29 cellular contexts compared by ENCODE assay signal in the genomic region with DNA sequence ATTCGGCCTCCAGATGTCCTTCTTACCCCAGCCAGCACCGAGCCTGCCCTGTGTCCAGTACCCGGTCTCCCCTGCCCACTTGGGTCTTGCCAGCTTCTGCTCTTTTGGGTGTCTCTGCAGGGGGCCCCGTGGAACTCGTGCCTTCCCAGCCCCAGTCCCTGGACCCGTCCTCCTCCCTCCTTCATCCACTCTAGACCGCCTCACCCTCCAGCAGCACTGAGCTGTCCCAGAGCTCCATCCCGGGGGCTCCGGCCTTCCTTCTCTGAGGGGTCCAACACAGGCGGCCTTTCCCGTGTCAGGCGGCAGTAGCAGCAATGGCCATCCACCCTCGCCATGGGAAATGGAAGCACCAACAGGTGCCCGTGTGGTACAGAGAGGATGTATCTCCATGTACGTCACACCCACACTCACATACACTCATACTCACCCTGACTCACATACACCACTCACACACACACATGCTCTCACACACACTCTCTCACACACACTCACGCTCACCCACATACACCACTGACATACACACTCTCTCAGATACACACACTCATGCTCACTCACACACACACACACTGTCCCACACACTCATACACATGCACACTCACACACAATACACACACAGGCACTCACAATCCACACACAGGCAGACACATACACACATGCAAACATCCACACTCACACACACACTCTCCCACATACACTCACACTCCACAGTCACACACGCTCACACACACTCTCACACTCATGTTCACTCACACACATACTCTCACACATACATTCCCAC.
"Had no signal": no experiment of that assay in that cellular context is flagged by ENCODE, and none has a peak within 500 bp of the region (broad histone marks: within the 10 kb centered on the region; RNA-seq: fewer than 3 reads in every experiment).

No MANE protein-coding gene starts in this region.

- ATAC-seq: activated naive CD8-positive, alpha-beta T cell treated with anti-CD3 and anti-CD28 coated beads, Interleukin-2, amount 50 U/mL, for 24 hours; PC-3 had no signal

- H3K4me1 Mint-ChIP-seq: activated CD4-positive, alpha-beta T cell treated with anti-CD3 and anti-CD28 coated beads, Interleukin-2, amount 10 ng/mL, durations not matched to agents 7 days and 5 days; activated naive CD4-positive, alpha-beta T cell treated with anti-CD3 and anti-CD28 coated beads, Interleukin-2, amount 10 ng/mL, durations not matched to agents 7 days and 5 days; activated naive CD8-positive, alpha-beta T cell treated with anti-CD3 and anti-CD28 coated beads, Interleukin-2, amount 50 U/mL, for 24 hours had no signal

- H3K27ac Mint-ChIP-seq: activated CD4-positive, alpha-beta memory T cell treated with anti-CD3 and anti-CD28 coated beads for 36 hours; activated CD4-positive, alpha-beta T cell treated with anti-CD3 and anti-CD28 coated beads, Interleukin-2, amount 10 ng/mL, durations not matched to agents 7 days and 5 days; activated naive CD4-positive, alpha-beta T cell treated with anti-CD3 and anti-CD28 coated beads, Interleukin-2, amount 10 ng/mL, durations not matched to agents 7 days and 5 days; activated naive CD8-positive, alpha-beta T cell; activated naive CD8-positive, alpha-beta T cell treated with anti-CD3 and anti-CD28 coated beads, Interleukin-2, amount 50 U/mL, for 24 hours; brain; T-helper 1 cell treated with Interleukin-12 subunit alpha and Interleukin-12 subunit beta and Interleukin-4 antibody, amounts not matched to agents 30 μg/mL and 1 μg/mL, for 36 hours; T-helper 2 cell treated with Interferon-gamma antibody and Interleukin-4, amounts not matched to agents 5 μg/mL and 100 μg/mL, for 36 hours had no signal

- H3K27me3 Mint-ChIP-seq: activated CD4-positive, alpha-beta memory T cell treated with anti-CD3 and anti-CD28 coated beads for 36 hours; activated CD4-positive, alpha-beta T cell treated with anti-CD3 and anti-CD28 coated beads, Interleukin-2, amount 10 ng/mL, durations not matched to agents 7 days and 5 days; activated naive CD4-positive, alpha-beta T cell treated with anti-CD3 and anti-CD28 coated beads, Interleukin-2, amount 10 ng/mL, durations not matched to agents 7 days and 5 days; activated naive CD8-positive, alpha-beta T cell; activated naive CD8-positive, alpha-beta T cell treated with anti-CD3 and anti-CD28 coated beads, Interleukin-2, amount 50 U/mL, for 24 hours had no signal

- H3K4me3 Mint-ChIP-seq: activated CD4-positive, alpha-beta memory T cell treated with anti-CD3 and anti-CD28 coated beads for 36 hours; activated CD4-positive, alpha-beta T cell treated with anti-CD3 and anti-CD28 coated beads, Interleukin-2, amount 10 ng/mL, durations not matched to agents 7 days and 5 days; activated naive CD4-positive, alpha-beta T cell treated with anti-CD3 and anti-CD28 coated beads, Interleukin-2, amount 10 ng/mL, durations not matched to agents 7 days and 5 days; activated naive CD8-positive, alpha-beta T cell; activated naive CD8-positive, alpha-beta T cell treated with anti-CD3 and anti-CD28 coated beads, Interleukin-2, amount 50 U/mL, for 24 hours; brain; T-helper 1 cell treated with Interleukin-12 subunit alpha and Interleukin-12 subunit beta and Interleukin-4 antibody, amounts not matched to agents 30 μg/mL and 1 μg/mL, for 36 hours; T-helper 2 cell treated with Interferon-gamma antibody and Interleukin-4, amounts not matched to agents 5 μg/mL and 100 μg/mL, for 36 hours had no signal

- H3K36me3 Mint-ChIP-seq: activated CD4-positive, alpha-beta memory T cell treated with anti-CD3 and anti-CD28 coated beads for 36 hours; activated naive CD4-positive, alpha-beta T cell treated with anti-CD3 and anti-CD28 coated beads, Interleukin-2, amount 10 ng/mL, durations not matched to agents 7 days and 5 days; activated naive CD8-positive, alpha-beta T cell; brain had no signal

- FAIRE-seq: TTC549 had no signal

- H3K9me3 Mint-ChIP-seq: activated CD4-positive, alpha-beta memory T cell treated with anti-CD3 and anti-CD28 coated beads for 36 hours; activated CD4-positive, alpha-beta T cell treated with anti-CD3 and anti-CD28 coated beads, Interleukin-2, amount 10 ng/mL, durations not matched to agents 7 days and 5 days; activated naive CD8-positive, alpha-beta T cell treated with anti-CD3 and anti-CD28 coated beads, Interleukin-2, amount 50 U/mL, for 24 hours; T-helper 1 cell treated with Interleukin-12 subunit alpha and Interleukin-12 subunit beta and Interleukin-4 antibody, amounts not matched to agents 30 μg/mL and 1 μg/mL, for 36 hours had no signal

- DNase-seq: activated CD4-positive, alpha-beta memory T cell treated with anti-CD3 and anti-CD28 coated beads for 36 hours; activated CD4-positive, alpha-beta T cell treated with anti-CD3 and anti-CD28 coated beads, Interleukin-2, amount 10 ng/mL, durations not matched to agents 7 days and 5 days; activated CD8-positive, alpha-beta memory T cell treated with anti-CD3 and anti-CD28 coated beads, Interleukin-2, amount 50 U/mL, for 4 hours; activated effector memory CD4-positive, alpha-beta T cell treated with Interleukin-2 at 50 U/mL for 16 hours; activated naive CD4-positive, alpha-beta T cell treated with anti-CD3 and anti-CD28 coated beads, Interleukin-2, amount 10 ng/mL, durations not matched to agents 7 days and 5 days; activated naive CD8-positive, alpha-beta T cell treated with anti-CD3 and anti-CD28 coated beads, Interleukin-2, amount 50 U/mL, for 24 hours; activated T-cell treated with anti-CD3 and anti-CD28 coated beads for 4 hours; activated T-cell treated with anti-CD3 and anti-CD28 coated beads, Interleukin-2, amount 50 U/mL, for 48 hours; anterior cingulate cortex; Karpas-422; KBM-7; NCI-H1105; NCI-H1417 treated with DMSO at 0.1 percent for 48 hours; NCI-H187 treated with DMSO at 0.1 percent for 48 hours; NCI-H2081 treated with DMSO at 0.1 percent for 48 hours; NCI-H226; NCI-H446 treated with DMSO at 0.1 percent for 48 hours; NCI-H524; NK-92 treated with Interleukin-12 subunit alpha and Interleukin-12 subunit beta, amount 100 ng/mL, for 24 hours; PC-3; Peyer's patch; RPMI8226; SHP77 treated with DMSO at 0.1 percent for 48 hours; SK-N-SH had no signal
